In genomic region chr2:161552015-161552414, GRCh38 we compare ENCODE assay signal across 36 cellular contexts.
"Had no signal": no experiment of that assay in that cellular context is flagged by ENCODE, and none has a peak within 500 bp of the region (broad histone marks: within the 10 kb centered on the region; RNA-seq: fewer than 3 reads in every experiment).

No MANE protein-coding gene starts in this region.

- H3K36me3 ChIP-seq: brain microvascular endothelial cell, cardiac muscle cell, Peyer's patch, SJSA1, WERI-Rb-1 had no signal

- H3K4me2 ChIP-seq: SK-N-SH had no signal

- H3K4me1 Mint-ChIP-seq: activated CD4-positive, alpha-beta T cell treated with anti-CD3 and anti-CD28 coated beads, Interleukin-2, amount 10 ng/mL, durations not matched to agents 24 days and 14 days; activated naive CD4-positive, alpha-beta T cell treated with anti-CD3 and anti-CD28 coated beads, Interleukin-2, amount 50 U/mL, for 24 hours; activated T-helper 17 cell treated with anti-CD3 and anti-CD28 coated beads, Interleukin-2, amount 50 U/mL, for 72 hours; central memory CD8-positive, alpha-beta T cell had no signal

- H3K27ac Mint-ChIP-seq: activated CD4-positive, alpha-beta T cell treated with anti-CD3 and anti-CD28 coated beads, Interleukin-2, amount 10 ng/mL, durations not matched to agents 24 days and 14 days; activated CD8-positive, alpha-beta T cell treated with anti-CD3 and anti-CD28 coated beads for 36 hours; activated naive CD4-positive, alpha-beta T cell treated with anti-CD3 and anti-CD28 coated beads, Interleukin-2, amount 50 U/mL, for 24 hours; activated T-cell treated with anti-CD3 and anti-CD28 coated beads, Interleukin-2, amount 50 U/mL, for 72 hours; activated T-helper 17 cell treated with anti-CD3 and anti-CD28 coated beads, Interleukin-2, amount 50 U/mL, for 72 hours had no signal

- H3K4me3 ChIP-seq: cardiac muscle cell, Peyer's patch, SJSA1 had no signal

- H3K4me1 ChIP-seq: Peyer's patch, SJSA1 had no signal

- H3K27ac ChIP-seq: brain microvascular endothelial cell, cardiac muscle cell, Peyer's patch, SJSA1, WERI-Rb-1 had no signal

- H3K9me3 ChIP-seq: Peyer's patch, SJSA1, SK-N-SH had no signal

- H3K9me3 Mint-ChIP-seq: activated CD4-positive, alpha-beta T cell treated with anti-CD3 and anti-CD28 coated beads, Interleukin-2, amount 10 ng/mL, durations not matched to agents 24 days and 14 days; activated CD8-positive, alpha-beta T cell treated with anti-CD3 and anti-CD28 coated beads for 36 hours; activated naive CD4-positive, alpha-beta T cell treated with anti-CD3 and anti-CD28 coated beads, Interleukin-2, amount 50 U/mL, for 24 hours; activated T-cell treated with anti-CD3 and anti-CD28 coated beads, Interleukin-2, amount 50 U/mL, for 72 hours; activated T-helper 17 cell treated with anti-CD3 and anti-CD28 coated beads, Interleukin-2, amount 50 U/mL, for 72 hours; central memory CD8-positive, alpha-beta T cell had no signal

- H3K4me3 Mint-ChIP-seq: activated CD4-positive, alpha-beta T cell treated with anti-CD3 and anti-CD28 coated beads, Interleukin-2, amount 10 ng/mL, durations not matched to agents 24 days and 14 days; activated CD8-positive, alpha-beta T cell treated with anti-CD3 and anti-CD28 coated beads for 36 hours; activated naive CD4-positive, alpha-beta T cell treated with anti-CD3 and anti-CD28 coated beads, Interleukin-2, amount 50 U/mL, for 24 hours; activated T-cell treated with anti-CD3 and anti-CD28 coated beads, Interleukin-2, amount 50 U/mL, for 72 hours; activated T-helper 17 cell treated with anti-CD3 and anti-CD28 coated beads, Interleukin-2, amount 50 U/mL, for 72 hours; central memory CD8-positive, alpha-beta T cell had no signal

- H3K36me3 Mint-ChIP-seq: activated naive CD4-positive, alpha-beta T cell treated with anti-CD3 and anti-CD28 coated beads, Interleukin-2, amount 50 U/mL, for 24 hours had no signal

- H3K27me3 ChIP-seq: brain microvascular endothelial cell, cardiac muscle cell, Peyer's patch had no signal

- H3K9ac ChIP-seq: SK-N-SH had no signal

- DNase-seq: activated CD4-positive, alpha-beta T cell treated with anti-CD3 and anti-CD28 coated beads, Interleukin-2, amount 10 ng/mL, durations not matched to agents 24 days and 14 days; activated CD4-positive, alpha-beta T cell treated with anti-CD3 and anti-CD28 coated beads, Interleukin-2, amount 50 U/mL, for 4 hours; activated CD8-positive, alpha-beta T cell treated with anti-CD3 and anti-CD28 coated beads for 36 hours; activated effector memory CD4-positive, alpha-beta T cell treated with anti-CD3 and anti-CD28 coated beads, Interleukin-2, amount 50 U/mL, for 16 hours; activated naive CD4-positive, alpha-beta T cell treated with Interleukin-2 at 50 U/mL for 16 hours; activated T-cell treated with anti-CD3 and anti-CD28 coated beads, Interleukin-2, amount 50 U/mL, for 1 hour; activated T-cell treated with anti-CD3 and anti-CD28 coated beads, Interleukin-2, amount 50 U/mL, for 72 hours; amniotic stem cell; aorta; brain microvascular endothelial cell; Kasumi-1; KG1; MM.1S; NCI-H1048; NCI-H1105 treated with DMSO at 0.1 percent for 48 hours; NCI-H1436; NCI-H1694; NCI-H1930; NCI-H2081 treated with DMSO at 0.1 percent for 48 hours; NCI-H510A; NCI-H526; NCI-H748 treated with DMSO at 0.1 percent for 48 hours; NK-92 treated with Interleukin-12 subunit alpha and Interleukin-12 subunit beta, amount 100 ng/mL, for 24 hours; PC-3; Peyer's patch; RPMI8226; SHP77 treated with DMSO at 0.1 percent for 48 hours; SK-N-SH; SW 1271; T1000; WERI-Rb-1 had no signal
